ENCODE assay signal across 11 cellular contexts in the genomic region with DNA sequence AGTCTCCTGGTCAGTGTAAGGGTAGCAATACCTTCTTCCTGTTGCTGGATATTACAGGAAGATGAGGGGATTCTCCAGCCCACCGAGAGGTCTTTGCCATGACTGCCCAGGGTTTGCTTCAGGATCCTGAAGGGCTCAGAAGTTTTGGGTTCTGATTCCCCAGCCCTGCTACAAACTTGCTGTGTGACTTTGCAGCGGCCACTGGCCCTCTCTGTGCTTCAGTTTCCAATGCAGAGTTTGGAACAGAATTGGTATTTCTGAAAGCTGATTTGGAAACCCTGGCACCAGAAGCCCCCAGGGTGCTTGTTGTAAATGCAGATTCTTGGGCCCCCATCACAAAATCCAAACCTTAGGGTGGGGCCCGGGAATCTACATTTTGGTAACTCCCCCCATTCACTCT. TPM values are rescaled to one million over a fixed set of nuclear protein-coding genes. Genes with fewer than 3 reads are reported as not detected.
"Had no signal": no experiment of that assay in that cellular context is flagged by ENCODE, and none has a peak within 500 bp of the region (broad histone marks: within the 10 kb centered on the region; RNA-seq: fewer than 3 reads in every experiment).

No MANE protein-coding gene starts in this region.

- DNase-seq: GM23248, GOT3, H9, HCEC 1CT, HFFc6, IMR-90, KBM-7 had no signal

- FAIRE-seq: H54 had no signal

- H2AFZ ChIP-seq: GM23248 had no signal

- H3K27ac ChIP-seq: GM23248, HL-60, KMS-11 had no signal

- H3K9ac ChIP-seq: GM23248, KMS-11 had no signal

- H3K4me2 ChIP-seq: KMS-11 had no signal

- H3K4me3 ChIP-seq: GM23248 had no signal

RNA-seq across cellular contexts. Expression of gene KCNG4, which starts 14.7 kb away (rescaled TPM):
- total RNA-seq: GM23248, H9, HFFc6, HT1080, IMR-90 had no signal
- polyA plus RNA-seq: GM23248, IMR-90 had no signal

RNA-seq across cellular contexts. Expression of gene ADAD2, which starts 34.2 kb away (rescaled TPM):
- total RNA-seq: GM23248, HFFc6, HT1080, IMR-90 had no signal
- polyA plus RNA-seq: GM23248, IMR-90 had no signal
